7 cellular contexts compared by ENCODE assay signal in the genomic region with DNA sequence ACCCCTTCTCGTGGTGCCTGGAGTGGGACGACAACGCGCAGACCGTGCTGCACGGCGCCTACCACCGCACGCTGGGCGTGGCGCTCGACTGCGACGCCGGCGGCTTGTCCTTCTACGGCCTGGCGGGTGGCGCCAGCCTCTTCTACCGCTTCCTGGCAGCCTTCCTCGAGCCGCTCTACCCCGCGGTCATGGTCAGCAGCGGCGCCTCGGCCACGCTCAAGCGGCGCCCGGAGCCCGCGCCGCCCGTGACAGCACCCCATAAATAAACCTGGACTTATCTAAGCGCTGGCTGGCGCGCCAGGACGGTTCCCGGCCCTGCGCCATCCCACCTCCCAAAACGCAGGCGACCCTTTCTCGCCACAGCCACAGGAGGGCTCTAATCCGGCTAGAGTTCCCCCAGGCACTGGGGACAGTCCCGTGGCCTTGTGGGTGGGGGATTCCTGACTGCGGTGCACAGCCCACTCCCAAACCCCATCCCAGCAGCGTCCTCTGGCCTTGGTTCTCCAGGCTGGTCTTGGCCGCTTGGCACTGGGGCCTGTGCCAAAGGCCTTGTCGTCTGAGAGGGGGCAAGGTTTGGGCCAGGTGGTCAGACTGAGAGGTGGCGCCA.
DNase-seq lines count a peak whose midpoint lies in the region; ATAC-seq lines count a peak whose summit lies in the region.
"Had no signal": no experiment of that assay in that cellular context is flagged by ENCODE, and none has a peak within 500 bp of the region (broad histone marks: within the 10 kb centered on the region; RNA-seq: fewer than 3 reads in every experiment).

No MANE protein-coding gene starts in this region.

- no peaks in the 10 kb centered on the region for H3K36me3 ChIP-seq in rectal smooth muscle tissue (ENCODE audit: control insufficient read depth, insufficient read depth, low read length)
- H3K36me3 ChIP-seq: SJSA1 had no signal

- ATAC-seq in GM18498 (IDR thresholded peaks at IDR 0.05; ENCODE audit: unreplicated experiment) (peak; percentile 52), HG02884 (IDR thresholded peaks at IDR 0.05; ENCODE audit: unreplicated experiment) (no peak)

- DNase-seq in RKO (ENCODE audit: low spot score): peak; percentile 55
- DNase-seq in effector CD4-positive, alpha-beta T cell: peak; percentile 22
- DNase-seq in OCI-M2 (lab: John Stamatoyannopoulos, UW; ENCODE audit: unreplicated experiment): no peak

- H3K9ac ChIP-seq in rectal smooth muscle tissue (ENCODE audit: low read length): peak overlapping the region; percentile 57

- peak overlapping the region; percentile 86 for H3K27ac ChIP-seq in rectal smooth muscle tissue (ENCODE audit: low read depth, low read length)
- H3K27ac ChIP-seq: SJSA1 had no signal

- peak overlapping the region; percentile 65 for H3K4me3 ChIP-seq in rectal smooth muscle tissue (ENCODE audit: low read length)
- H3K4me3 ChIP-seq: SJSA1 had no signal

- H3K27me3 ChIP-seq in rectal smooth muscle tissue (ENCODE audit: control insufficient read depth, insufficient read depth, low read length): no peaks in the 10 kb centered on the region
- H3K27me3 ChIP-seq: SJSA1 had no signal

- peaks cover 3% of the 10 kb centered on the region for H3K4me1 ChIP-seq in rectal smooth muscle tissue (ENCODE audit: control insufficient read depth, insufficient read depth, low read length)
